In genomic region chr5:72281764-72282499, GRCh38 we compare ENCODE assay signal across 10 cellular contexts. TPM values are rescaled to one million over a fixed set of nuclear protein-coding genes. Genes with fewer than 3 reads are reported as not detected.
DNase-seq lines count a peak whose midpoint lies in the region; TF ChIP-seq lines count a peak whose summit lies in the region.
"Had no signal": no experiment of that assay in that cellular context is flagged by ENCODE, and none has a peak within 500 bp of the region (broad histone marks: within the 10 kb centered on the region; RNA-seq: fewer than 3 reads in every experiment).

No MANE protein-coding gene starts in this region.

- DNase-seq in CD8-positive, alpha-beta memory T cell = no peak
- peak; percentile 43 to 61 for DNase-seq in NCI-H446 (lab: John Stamatoyannopoulos, UW)
- no peak for DNase-seq in chondrocyte (ENCODE audit: low spot score)
- no peak for DNase-seq in nephron progenitor cell
- DNase-seq in COLO668 (lab: John Stamatoyannopoulos, UW; ENCODE audit: unreplicated experiment) = no peak
- no peak for DNase-seq in Peyer's patch
- no peak for DNase-seq in NCI-H1092 treated with DMSO at 0.1 percent for 48 hours (lab: John Stamatoyannopoulos, UW)
- DNase-seq in iPS-NIHi11 (ENCODE audit: low spot score) = no peak
- DNase-seq: stimulated activated CD4-positive, alpha-beta T cell treated with anti-CD3 and anti-CD28 coated beads, Interleukin-4, amount 100 ng/mL, for 1 hour had no signal

- TF ChIP-seq POLR2A in Peyer's patch (IDR thresholded peaks at IDR 0.05) = no peak

- no peaks in the 10 kb centered on the region for H3K9me3 ChIP-seq in CD8-positive, alpha-beta memory T cell (ENCODE audit: low read length)
- no peaks in the 10 kb centered on the region for H3K9me3 ChIP-seq in Peyer's patch

- no peaks in the 10 kb centered on the region for H3K27me3 ChIP-seq in CD8-positive, alpha-beta memory T cell (ENCODE audit: insufficient read depth, low read length, poor library complexity, severe bottlenecking)
- H3K27me3 ChIP-seq in Peyer's patch = no peaks in the 10 kb centered on the region
- H3K27me3 ChIP-seq: foreskin keratinocyte had no signal

- H3K4me3 ChIP-seq in CD8-positive, alpha-beta memory T cell (ENCODE audit: low read length) = no peak overlapping the region
- H3K4me3 ChIP-seq in Peyer's patch = no peak overlapping the region

- no peak for TF ChIP-seq CTCF in chondrocyte (IDR thresholded peaks at IDR 0.05)
- no peak for TF ChIP-seq CTCF in nephron progenitor cell (IDR thresholded peaks at IDR 0.05)
- no peak for TF ChIP-seq CTCF in Peyer's patch (IDR thresholded peaks at IDR 0.05)

- no peak overlapping the region for H3K4me3 Mint-ChIP-seq in CD8-positive, alpha-beta memory T cell
- H3K4me3 Mint-ChIP-seq in chondrocyte (ENCODE audit: unreplicated experiment) (no peak overlapping the region), nephron progenitor cell (no peak overlapping the region)

- CTCF ChIA-PET in CD8-positive, alpha-beta memory T cell (lab: Charles Lee) = no interaction called here

- H3K9me3 Mint-ChIP-seq in CD8-positive, alpha-beta memory T cell = no peaks in the 10 kb centered on the region
- H3K9me3 Mint-ChIP-seq in chondrocyte (ENCODE audit: low read depth) = no peaks in the 10 kb centered on the region
- peaks cover 16% of the 10 kb centered on the region for H3K9me3 Mint-ChIP-seq in nephron progenitor cell

- H3K4me1 Mint-ChIP-seq in CD8-positive, alpha-beta memory T cell = peaks cover 0 to 4% (median 3%) of the 10 kb centered on the region in 3 donors
- H3K4me1 Mint-ChIP-seq in chondrocyte (ENCODE audit: low read depth) (peaks cover 47% of the 10 kb centered on the region), nephron progenitor cell (peaks cover 18% of the 10 kb centered on the region)

- peaks cover 13 to 42% (median 30%) of the 10 kb centered on the region in 3 donors for H3K36me3 Mint-ChIP-seq in CD8-positive, alpha-beta memory T cell
- H3K36me3 Mint-ChIP-seq in chondrocyte (ENCODE audit: low read depth) (peaks cover 6% of the 10 kb centered on the region), nephron progenitor cell (ENCODE audit: low read depth) (peaks cover 51% of the 10 kb centered on the region)

- POLR2A ChIA-PET in CD8-positive, alpha-beta memory T cell (lab: Charles Lee) = no interaction called here

- no peaks in the 10 kb centered on the region for H3K4me1 ChIP-seq in CD8-positive, alpha-beta memory T cell (ENCODE audit: insufficient read depth, low read length)
- H3K4me1 ChIP-seq in Peyer's patch = no peaks in the 10 kb centered on the region
- H3K4me1 ChIP-seq: foreskin keratinocyte had no signal

- no peak overlapping the region for H3K27ac Mint-ChIP-seq in CD8-positive, alpha-beta memory T cell
- H3K27ac Mint-ChIP-seq in chondrocyte (ENCODE audit: unreplicated experiment) = peak overlapping the region; percentile 83
- peak overlapping the region; percentile 36 for H3K27ac Mint-ChIP-seq in nephron progenitor cell

- H3K36me3 ChIP-seq in CD8-positive, alpha-beta memory T cell (ENCODE audit: insufficient read depth, low read length) = no peaks in the 10 kb centered on the region
- peaks cover 0 to 4% (median 0%) of the 10 kb centered on the region in 3 donors for H3K36me3 ChIP-seq in Peyer's patch

- peak overlapping the region; percentile 34 for H3K27ac ChIP-seq in CD8-positive, alpha-beta memory T cell (ENCODE audit: low read depth, low read length)
- peak overlapping the region in 1 of 4 donors; percentile 6 for H3K27ac ChIP-seq in Peyer's patch
- H3K27ac ChIP-seq: foreskin keratinocyte had no signal

- no peaks in the 10 kb centered on the region for H3K27me3 Mint-ChIP-seq in CD8-positive, alpha-beta memory T cell
- H3K27me3 Mint-ChIP-seq in chondrocyte (ENCODE audit: low read depth) (no peaks in the 10 kb centered on the region), nephron progenitor cell (ENCODE audit: low read depth, poor library complexity) (no peaks in the 10 kb centered on the region)

RNA-seq across cellular contexts. Expression of gene MRPS27, which starts 38.1 kb away (rescaled TPM):
- 10 to 100 TPM; 86.9 to 91.9 TPM for total RNA-seq in CD8-positive, alpha-beta memory T cell
- 35.9 TPM for polyA plus RNA-seq in CD8-positive, alpha-beta memory T cell
- 26.0 to 38.0 TPM (median 33.3 TPM) in 3 replicates for total RNA-seq in chondrocyte
- 10 to 100 TPM; 20.8 to 39.6 (median 24.7) TPM for total RNA-seq in Peyer's patch

RNA-seq across cellular contexts. Expression of gene PTCD2, which starts 38.2 kb away (rescaled TPM):
- 10 to 100 TPM; 14.0 to 15.0 TPM for total RNA-seq in CD8-positive, alpha-beta memory T cell
- 2.6 TPM for polyA plus RNA-seq in CD8-positive, alpha-beta memory T cell
- 8.5 to 14.5 TPM (median 8.8 TPM) in 3 replicates for total RNA-seq in chondrocyte
- total RNA-seq in Peyer's patch = 10 to 100 TPM in 2 of 4 donors, 1 to 10 TPM in 2; 4.0 to 13.2 (median 8.7) TPM

Comparison
In these comparisons a context has a peak if more than half of its experiments do, and no peak if none do; other contexts are left out.
1. DNase-seq: peak in NCI-H446 (2 of 2); none in CD8-positive, alpha-beta memory T cell (0 of 5), chondrocyte (single experiment), nephron progenitor cell (single experiment), COLO668 (single experiment), Peyer's patch (0 of 3), NCI-H1092 treated with DMSO at 0.1 percent for 48 hours (single experiment) and iPS-NIHi11 (single experiment).
2. H3K27ac Mint-ChIP-seq: peak in chondrocyte (single experiment) and nephron progenitor cell (single experiment); none in CD8-positive, alpha-beta memory T cell (0 of 8).